Comparison of ENCODE assay signal across 1 cellular context in the genomic region with DNA sequence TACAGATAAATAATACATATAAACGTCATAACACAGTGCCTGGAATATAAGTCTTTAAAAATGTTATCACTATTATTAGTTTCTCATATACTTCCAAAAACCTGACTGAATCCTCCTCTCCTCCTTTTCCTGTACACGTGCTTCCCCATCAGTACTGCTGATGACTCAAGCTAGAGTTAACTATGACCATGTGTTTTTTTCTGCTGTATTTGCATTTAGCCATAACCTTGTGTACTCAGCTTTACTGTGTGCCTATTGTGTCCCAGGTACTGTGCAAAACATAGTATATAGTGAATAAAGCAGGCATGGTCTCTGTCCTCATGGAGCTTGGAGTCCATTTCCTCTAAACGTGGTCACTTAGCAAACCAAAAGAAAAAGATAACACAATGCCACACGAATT.
TF ChIP-seq lines count a peak whose summit lies in the region.

No MANE protein-coding gene starts in this region.

TF ChIP-seq in H1, 55 proteins besides CTCF, POLR2A, EP300 and RAD21 (continued from another document):
- TF ChIP-seq, protein P1, sequence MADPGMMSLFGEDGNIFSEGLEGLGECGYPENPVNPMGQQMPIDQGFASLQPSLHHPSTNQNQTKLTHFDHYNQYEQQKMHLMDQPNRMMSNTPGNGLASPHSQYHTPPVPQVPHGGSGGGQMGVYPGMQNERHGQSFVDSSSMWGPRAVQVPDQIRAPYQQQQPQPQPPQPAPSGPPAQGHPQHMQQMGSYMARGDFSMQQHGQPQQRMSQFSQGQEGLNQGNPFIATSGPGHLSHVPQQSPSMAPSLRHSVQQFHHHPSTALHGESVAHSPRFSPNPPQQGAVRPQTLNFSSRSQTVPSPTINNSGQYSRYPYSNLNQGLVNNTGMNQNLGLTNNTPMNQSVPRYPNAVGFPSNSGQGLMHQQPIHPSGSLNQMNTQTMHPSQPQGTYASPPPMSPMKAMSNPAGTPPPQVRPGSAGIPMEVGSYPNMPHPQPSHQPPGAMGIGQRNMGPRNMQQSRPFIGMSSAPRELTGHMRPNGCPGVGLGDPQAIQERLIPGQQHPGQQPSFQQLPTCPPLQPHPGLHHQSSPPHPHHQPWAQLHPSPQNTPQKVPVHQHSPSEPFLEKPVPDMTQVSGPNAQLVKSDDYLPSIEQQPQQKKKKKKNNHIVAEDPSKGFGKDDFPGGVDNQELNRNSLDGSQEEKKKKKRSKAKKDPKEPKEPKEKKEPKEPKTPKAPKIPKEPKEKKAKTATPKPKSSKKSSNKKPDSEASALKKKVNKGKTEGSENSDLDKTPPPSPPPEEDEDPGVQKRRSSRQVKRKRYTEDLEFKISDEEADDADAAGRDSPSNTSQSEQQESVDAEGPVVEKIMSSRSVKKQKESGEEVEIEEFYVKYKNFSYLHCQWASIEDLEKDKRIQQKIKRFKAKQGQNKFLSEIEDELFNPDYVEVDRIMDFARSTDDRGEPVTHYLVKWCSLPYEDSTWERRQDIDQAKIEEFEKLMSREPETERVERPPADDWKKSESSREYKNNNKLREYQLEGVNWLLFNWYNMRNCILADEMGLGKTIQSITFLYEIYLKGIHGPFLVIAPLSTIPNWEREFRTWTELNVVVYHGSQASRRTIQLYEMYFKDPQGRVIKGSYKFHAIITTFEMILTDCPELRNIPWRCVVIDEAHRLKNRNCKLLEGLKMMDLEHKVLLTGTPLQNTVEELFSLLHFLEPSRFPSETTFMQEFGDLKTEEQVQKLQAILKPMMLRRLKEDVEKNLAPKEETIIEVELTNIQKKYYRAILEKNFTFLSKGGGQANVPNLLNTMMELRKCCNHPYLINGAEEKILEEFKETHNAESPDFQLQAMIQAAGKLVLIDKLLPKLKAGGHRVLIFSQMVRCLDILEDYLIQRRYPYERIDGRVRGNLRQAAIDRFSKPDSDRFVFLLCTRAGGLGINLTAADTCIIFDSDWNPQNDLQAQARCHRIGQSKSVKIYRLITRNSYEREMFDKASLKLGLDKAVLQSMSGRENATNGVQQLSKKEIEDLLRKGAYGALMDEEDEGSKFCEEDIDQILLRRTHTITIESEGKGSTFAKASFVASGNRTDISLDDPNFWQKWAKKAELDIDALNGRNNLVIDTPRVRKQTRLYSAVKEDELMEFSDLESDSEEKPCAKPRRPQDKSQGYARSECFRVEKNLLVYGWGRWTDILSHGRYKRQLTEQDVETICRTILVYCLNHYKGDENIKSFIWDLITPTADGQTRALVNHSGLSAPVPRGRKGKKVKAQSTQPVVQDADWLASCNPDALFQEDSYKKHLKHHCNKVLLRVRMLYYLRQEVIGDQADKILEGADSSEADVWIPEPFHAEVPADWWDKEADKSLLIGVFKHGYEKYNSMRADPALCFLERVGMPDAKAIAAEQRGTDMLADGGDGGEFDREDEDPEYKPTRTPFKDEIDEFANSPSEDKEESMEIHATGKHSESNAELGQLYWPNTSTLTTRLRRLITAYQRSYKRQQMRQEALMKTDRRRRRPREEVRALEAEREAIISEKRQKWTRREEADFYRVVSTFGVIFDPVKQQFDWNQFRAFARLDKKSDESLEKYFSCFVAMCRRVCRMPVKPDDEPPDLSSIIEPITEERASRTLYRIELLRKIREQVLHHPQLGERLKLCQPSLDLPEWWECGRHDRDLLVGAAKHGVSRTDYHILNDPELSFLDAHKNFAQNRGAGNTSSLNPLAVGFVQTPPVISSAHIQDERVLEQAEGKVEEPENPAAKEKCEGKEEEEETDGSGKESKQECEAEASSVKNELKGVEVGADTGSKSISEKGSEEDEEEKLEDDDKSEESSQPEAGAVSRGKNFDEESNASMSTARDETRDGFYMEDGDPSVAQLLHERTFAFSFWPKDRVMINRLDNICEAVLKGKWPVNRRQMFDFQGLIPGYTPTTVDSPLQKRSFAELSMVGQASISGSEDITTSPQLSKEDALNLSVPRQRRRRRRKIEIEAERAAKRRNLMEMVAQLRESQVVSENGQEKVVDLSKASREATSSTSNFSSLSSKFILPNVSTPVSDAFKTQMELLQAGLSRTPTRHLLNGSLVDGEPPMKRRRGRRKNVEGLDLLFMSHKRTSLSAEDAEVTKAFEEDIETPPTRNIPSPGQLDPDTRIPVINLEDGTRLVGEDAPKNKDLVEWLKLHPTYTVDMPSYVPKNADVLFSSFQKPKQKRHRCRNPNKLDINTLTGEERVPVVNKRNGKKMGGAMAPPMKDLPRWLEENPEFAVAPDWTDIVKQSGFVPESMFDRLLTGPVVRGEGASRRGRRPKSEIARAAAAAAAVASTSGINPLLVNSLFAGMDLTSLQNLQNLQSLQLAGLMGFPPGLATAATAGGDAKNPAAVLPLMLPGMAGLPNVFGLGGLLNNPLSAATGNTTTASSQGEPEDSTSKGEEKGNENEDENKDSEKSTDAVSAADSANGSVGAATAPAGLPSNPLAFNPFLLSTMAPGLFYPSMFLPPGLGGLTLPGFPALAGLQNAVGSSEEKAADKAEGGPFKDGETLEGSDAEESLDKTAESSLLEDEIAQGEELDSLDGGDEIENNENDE (IDR thresholded peaks at IDR 0.05; ENCODE audit: insufficient replicate concordance, low read length), result no peak
- no peak for TF ChIP-seq BCL11A (IDR thresholded peaks at IDR 0.05; ENCODE audit: low read depth in 2 of 2, low read length in 2 of 2)
